In the genomic region with DNA sequence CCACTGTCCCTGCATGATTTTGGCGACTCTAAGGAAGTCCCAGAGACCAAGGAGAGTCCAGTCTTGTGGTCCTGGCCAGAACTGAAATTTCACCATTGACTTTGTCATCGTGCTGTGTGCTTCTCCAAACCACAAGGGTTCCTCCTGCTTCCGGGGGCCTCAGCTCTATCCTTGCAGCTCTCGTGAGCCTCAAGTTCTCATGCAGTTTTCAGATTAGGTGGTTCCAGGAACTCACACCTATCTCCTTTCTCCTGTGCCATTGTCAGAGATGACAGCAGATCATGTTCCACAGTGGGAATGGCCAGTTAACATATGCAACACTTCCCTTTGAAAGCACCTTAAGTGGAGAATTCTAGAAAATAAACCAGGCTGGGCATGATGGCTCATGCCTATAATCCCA, we compare ENCODE assay signal across 23 cellular contexts.
"Had no signal": no experiment of that assay in that cellular context is flagged by ENCODE, and none has a peak within 500 bp of the region (broad histone marks: within the 10 kb centered on the region; RNA-seq: fewer than 3 reads in every experiment).

No MANE protein-coding gene starts in this region.

- H3K9me3 ChIP-seq: ascending aorta, body of pancreas had no signal

- ATAC-seq: activated naive CD4-positive, alpha-beta T cell treated with anti-CD3 and anti-CD28 coated beads, Interleukin-2, amount 50 U/mL, for 72 hours; activated naive CD8-positive, alpha-beta T cell treated with anti-CD3 and anti-CD28 coated beads, Interleukin-2, amount 50 U/mL, for 24 hours; activated T-cell treated with anti-CD3 and anti-CD28 coated beads, Interleukin-2, amount 50 U/mL, for 4 hours; body of pancreas had no signal

- DNase-seq: activated CD4-positive, alpha-beta memory T cell treated with anti-CD3 and anti-CD28 coated beads for 36 hours; activated CD4-positive, alpha-beta T cell treated with anti-CD3 and anti-CD28 coated beads, Interleukin-2, amount 10 ng/mL, durations not matched to agents 7 days and 5 days; activated CD4-positive, CD25-positive, alpha-beta regulatory T cell; activated CD8-positive, alpha-beta memory T cell treated with anti-CD3 and anti-CD28 coated beads for 24 hours; activated effector memory CD4-positive, alpha-beta T cell treated with anti-CD3 and anti-CD28 coated beads, Interleukin-2, amount 50 U/mL, for 16 hours; activated naive CD4-positive, alpha-beta T cell treated with Interleukin-2 at 50 U/mL for 16 hours; activated naive CD8-positive, alpha-beta T cell treated with anti-CD3 and anti-CD28 coated beads, Interleukin-2, amount 50 U/mL, for 24 hours; activated T-cell treated with anti-CD3 and anti-CD28 coated beads, Interleukin-2, amount 50 U/mL, for 4 hours; amniotic stem cell; body of pancreas; cortex of kidney; MM.1S; NCI-H1105; NCI-H1436 treated with DMSO at 0.1 percent for 48 hours; NCI-H187; NCI-H2081; NCI-H510A treated with DMSO at 0.1 percent for 48 hours; PC-9; SW 1271 had no signal

- H3K4me3 ChIP-seq: ascending aorta, body of pancreas, PC-9, SK-N-MC had no signal

- H3K27ac ChIP-seq: ascending aorta, body of pancreas, PC-9, SK-N-MC, VCaP had no signal

- H3K4me2 ChIP-seq: PC-9 had no signal

- H3K36me3 ChIP-seq: ascending aorta had no signal

- H3K27me3 ChIP-seq: ascending aorta, body of pancreas had no signal

- H2AFZ ChIP-seq: PC-9 had no signal

- H3K4me1 ChIP-seq: ascending aorta, body of pancreas had no signal
